In genomic region chr1:21573971-21574458, GRCh38 we compare ENCODE assay signal across 8 cellular contexts.
DNase-seq lines count a peak whose midpoint lies in the region; ATAC-seq and TF ChIP-seq lines count a peak whose summit lies in the region.

No MANE protein-coding gene starts in this region.

- no peak for ATAC-seq in GM19452 (IDR thresholded peaks at IDR 0.05; ENCODE audit: unreplicated experiment)
- ATAC-seq in activated T-cell treated with anti-CD3 and anti-CD28 coated beads, Interleukin-2, amount 50 U/mL, for 4 hours, result no peak

- H3K4me1 Mint-ChIP-seq in activated T-cell treated with anti-CD3 and anti-CD28 coated beads, Interleukin-2, amount 50 U/mL, for 4 hours (ENCODE audit: low read depth), result no peaks in the 10 kb centered on the region

- H3K36me3 Mint-ChIP-seq in activated T-cell treated with anti-CD3 and anti-CD28 coated beads, Interleukin-2, amount 50 U/mL, for 4 hours (ENCODE audit: insufficient read depth), result no peaks in the 10 kb centered on the region

- H3K4me3 ChIP-seq in AG10803 (ENCODE audit: low read length) (no peak overlapping the region), skeletal muscle cell (ENCODE audit: low read depth, low read length) (no peak overlapping the region)

- DNase-seq in AG10803 (ENCODE audit: low read depth) (peak; percentile 61), HCEC 1CT (peak; percentile 53), NCI-H446 (lab: John Stamatoyannopoulos, UW) (peak; percentile 71 to 77), anterior cingulate cortex (lab: John Stamatoyannopoulos, UW) (peak in 30 of 58 donors; percentile 4 to 60 (median 28)), hypothalamus (lab: John Stamatoyannopoulos, UW) (peak in 37 of 51 donors; percentile 3 to 70 (median 39)), skeletal muscle cell (ENCODE audit: low read depth) (peak; percentile 71)
- DNase-seq in activated T-cell treated with anti-CD3 and anti-CD28 coated beads, Interleukin-2, amount 50 U/mL, for 4 hours, result no peak

- H3K4me3 Mint-ChIP-seq in activated T-cell treated with anti-CD3 and anti-CD28 coated beads, Interleukin-2, amount 50 U/mL, for 4 hours, result no peak overlapping the region

- TF ChIP-seq CTCF in AG10803 (conservative IDR thresholded peaks at IDR 0.05; ENCODE audit: low read length), result peak; percentile 65

- no peaks in the 10 kb centered on the region for H3K9me3 Mint-ChIP-seq in activated T-cell treated with anti-CD3 and anti-CD28 coated beads, Interleukin-2, amount 50 U/mL, for 4 hours

- peaks cover 16% of the 10 kb centered on the region for H3K27me3 Mint-ChIP-seq in activated T-cell treated with anti-CD3 and anti-CD28 coated beads, Interleukin-2, amount 50 U/mL, for 4 hours (ENCODE audit: low read depth)
